In the genomic region with DNA sequence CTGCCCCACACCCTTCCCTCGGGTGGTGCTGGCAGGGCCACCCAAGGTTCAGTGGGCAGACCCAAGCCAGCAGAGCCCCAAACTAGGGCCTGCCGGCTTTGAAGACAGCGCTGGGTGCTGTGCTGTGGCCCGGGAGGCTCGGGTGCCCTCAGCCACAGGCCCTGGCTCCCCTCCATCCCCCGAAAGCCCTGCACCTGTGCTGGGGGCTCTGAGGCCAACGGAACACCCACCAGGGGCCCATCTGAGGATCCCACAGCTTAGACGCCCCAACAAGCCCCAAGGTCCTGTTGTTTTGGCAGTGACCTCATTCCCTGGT, we compare ENCODE assay signal across 9 cellular contexts. TPM values are rescaled to one million over a fixed set of nuclear protein-coding genes. Genes with fewer than 3 reads are reported as not detected.
DNase-seq lines count a peak whose midpoint lies in the region; ATAC-seq and TF ChIP-seq lines count a peak whose summit lies in the region.
"Had no signal": no experiment of that assay in that cellular context is flagged by ENCODE, and none has a peak within 500 bp of the region (broad histone marks: within the 10 kb centered on the region; RNA-seq: fewer than 3 reads in every experiment).

No MANE protein-coding gene starts in this region.

- no peaks in the 10 kb centered on the region for H3K9me3 Mint-ChIP-seq in activated T-helper 2 cell treated with anti-CD3 and anti-CD28 coated beads, Interferon-gamma antibody, Interleukin-2, Interleukin-4, amounts not matched to agents 10 μg/mL and 5 μg/mL and 100 μg/mL, durations not matched to agents 14 hours and 24 hours and 36 hours

- ATAC-seq in Right ventricle myocardium inferior: no peak
- peak in 1 of 4 donors; percentile 68 for ATAC-seq in right lobe of liver
- ATAC-seq in upper lobe of right lung: peak; percentile 1
- no peak for ATAC-seq in GM21390 (IDR thresholded peaks at IDR 0.05; ENCODE audit: unreplicated experiment)

- intact Hi-C loops in Right ventricle myocardium inferior (cut with DNase I) (loop anchor here (10.0 kb wide), 1 partner anchor 397 kb away; no protein-coding TSS in a partner anchor), right lobe of liver (cut with DNase I) (no loop called here), upper lobe of right lung (cut with DNase I) (no loop called here)
- intact Hi-C loops in activated T-helper 2 cell treated with anti-CD3 and anti-CD28 coated beads, Interferon-gamma antibody, Interleukin-2, Interleukin-4, amounts not matched to agents 10 μg/mL and 5 μg/mL and 100 μg/mL, durations not matched to agents 14 hours and 24 hours and 36 hours (cut with micrococcal nuclease): loop anchor here (5.0 kb wide), 1 partner anchor 110 kb away; a partner anchor contains a TSS

- 4% methylated on average over 4 of the region's 8 CpGs for WGBS in right lobe of liver (ENCODE audit: insufficient coverage, low coverage, low lambda C conversion rate, missing lambda C conversion rate)

- no peaks in the 10 kb centered on the region for H3K36me3 ChIP-seq in right atrium auricular region
- H3K36me3 ChIP-seq in right lobe of liver: no peaks in the 10 kb centered on the region
- H3K36me3 ChIP-seq in upper lobe of right lung: no peaks in the 10 kb centered on the region

- TF ChIP-seq CTCF in right atrium auricular region (IDR thresholded peaks at IDR 0.05) (no peak), right lobe of liver (IDR thresholded peaks at IDR 0.05) (no peak), upper lobe of right lung (IDR thresholded peaks at IDR 0.05) (no peak)

- peaks cover 0 to 8% of the 10 kb centered on the region in 2 donors for H3K4me1 ChIP-seq in right atrium auricular region
- peaks cover 2 to 49% (median 26%) of the 10 kb centered on the region in 4 donors for H3K4me1 ChIP-seq in right lobe of liver
- H3K4me1 ChIP-seq in upper lobe of right lung: peaks cover 61% of the 10 kb centered on the region

- peak overlapping the region; percentile 70 for H3K4me3 Mint-ChIP-seq in activated T-helper 2 cell treated with anti-CD3 and anti-CD28 coated beads, Interferon-gamma antibody, Interleukin-2, Interleukin-4, amounts not matched to agents 10 μg/mL and 5 μg/mL and 100 μg/mL, durations not matched to agents 14 hours and 24 hours and 36 hours (ENCODE audit: low read depth)

- no peak for TF ChIP-seq POLR2A in right lobe of liver (IDR thresholded peaks at IDR 0.05)

- H3K9me3 ChIP-seq in right atrium auricular region: no peaks in the 10 kb centered on the region
- H3K9me3 ChIP-seq in right lobe of liver: no peaks in the 10 kb centered on the region
- H3K9me3 ChIP-seq in upper lobe of right lung: no peaks in the 10 kb centered on the region

- H3K4me3 ChIP-seq in right atrium auricular region (no peak overlapping the region), right lobe of liver (no peak overlapping the region), upper lobe of right lung (no peak overlapping the region)

- DNase-seq in Right ventricle myocardium inferior (ENCODE audit: missing footprints) (peak; percentile 60), right atrium auricular region (ENCODE audit: low spot score) (no peak), right lobe of liver (peak; percentile 74 to 91 (median 89)), upper lobe of right lung (no peak), kidney glomerular epithelial cell (lab: John Stamatoyannopoulos, UW) (no peak), NCI-H526 (lab: John Stamatoyannopoulos, UW) (no peak)
- no peak for DNase-seq in activated T-helper 2 cell treated with anti-CD3 and anti-CD28 coated beads, Interferon-gamma antibody, Interleukin-2, Interleukin-4, amounts not matched to agents 10 μg/mL and 5 μg/mL and 100 μg/mL, durations not matched to agents 14 hours and 24 hours and 36 hours (ENCODE audit: low spot score)

- H3K27me3 Mint-ChIP-seq in activated T-helper 2 cell treated with anti-CD3 and anti-CD28 coated beads, Interferon-gamma antibody, Interleukin-2, Interleukin-4, amounts not matched to agents 10 μg/mL and 5 μg/mL and 100 μg/mL, durations not matched to agents 14 hours and 24 hours and 36 hours (ENCODE audit: low read depth): no peaks in the 10 kb centered on the region

- H3K27ac ChIP-seq in right atrium auricular region (peak overlapping the region in 1 of 2 donors; percentile 10), right lobe of liver (peak overlapping the region; percentile 92 to 97 (median 94)), upper lobe of right lung (peak overlapping the region; percentile 59)

- H3K27ac Mint-ChIP-seq in activated T-helper 2 cell treated with anti-CD3 and anti-CD28 coated beads, Interferon-gamma antibody, Interleukin-2, Interleukin-4, amounts not matched to agents 10 μg/mL and 5 μg/mL and 100 μg/mL, durations not matched to agents 14 hours and 24 hours and 36 hours: peak overlapping the region; percentile 70

- H3K27me3 ChIP-seq in right atrium auricular region (no peaks in the 10 kb centered on the region), right lobe of liver (no peaks in the 10 kb centered on the region), upper lobe of right lung (no peaks in the 10 kb centered on the region)

- H3K4me1 Mint-ChIP-seq in activated T-helper 2 cell treated with anti-CD3 and anti-CD28 coated beads, Interferon-gamma antibody, Interleukin-2, Interleukin-4, amounts not matched to agents 10 μg/mL and 5 μg/mL and 100 μg/mL, durations not matched to agents 14 hours and 24 hours and 36 hours (ENCODE audit: low read depth): peaks cover 56% of the 10 kb centered on the region

- H3K36me3 Mint-ChIP-seq in activated T-helper 2 cell treated with anti-CD3 and anti-CD28 coated beads, Interferon-gamma antibody, Interleukin-2, Interleukin-4, amounts not matched to agents 10 μg/mL and 5 μg/mL and 100 μg/mL, durations not matched to agents 14 hours and 24 hours and 36 hours (ENCODE audit: low read depth): peaks cover 28% of the 10 kb centered on the region

RNA-seq across cellular contexts. Expression of a gene that starts 8.6 kb away (rescaled TPM):
- total RNA-seq in Right ventricle myocardium inferior (36.7 TPM), right atrium auricular region (10 to 100 TPM; 16.7 to 63.6 TPM), right lobe of liver (10 to 100 TPM; 12.9 to 61.8 (median 36.6) TPM), upper lobe of right lung (370 TPM)
- 210 and 212 TPM in 2 replicates for total RNA-seq in activated T-helper 2 cell treated with anti-CD3 and anti-CD28 coated beads, Interferon-gamma antibody, Interleukin-2, Interleukin-4, amounts not matched to agents 10 μg/mL and 5 μg/mL and 100 μg/mL, durations not matched to agents 14 hours and 24 hours and 36 hours
- total RNA-seq: RPMI7951 had no signal

RNA-seq across cellular contexts. Expression of a gene that starts 27.7 kb away (rescaled TPM):
- total RNA-seq in Right ventricle myocardium inferior (66.5 TPM), right atrium auricular region (10 to 100 TPM; 15.9 to 18.8 TPM), right lobe of liver (10 to 100 TPM; 15.0 to 27.9 (median 17.1) TPM), upper lobe of right lung (22.8 TPM)
- total RNA-seq in activated T-helper 2 cell treated with anti-CD3 and anti-CD28 coated beads, Interferon-gamma antibody, Interleukin-2, Interleukin-4, amounts not matched to agents 10 μg/mL and 5 μg/mL and 100 μg/mL, durations not matched to agents 14 hours and 24 hours and 36 hours: 65.8 and 72.6 TPM in 2 replicates

RNA-seq across cellular contexts. Expression of a gene that starts 38.6 kb away (rescaled TPM):
- total RNA-seq in Right ventricle myocardium inferior (160 TPM), right atrium auricular region (100 to 1,000 TPM; 284 to 303 TPM), right lobe of liver (100 to 1,000 TPM in 3 of 6 experiments, 10 to 100 TPM in 3; 54.3 to 195 (median 140) TPM), upper lobe of right lung (244 TPM)
- 48.1 and 48.3 TPM in 2 replicates for total RNA-seq in activated T-helper 2 cell treated with anti-CD3 and anti-CD28 coated beads, Interferon-gamma antibody, Interleukin-2, Interleukin-4, amounts not matched to agents 10 μg/mL and 5 μg/mL and 100 μg/mL, durations not matched to agents 14 hours and 24 hours and 36 hours

Comparison
In these comparisons a context has a peak if more than half of its experiments do, and no peak if none do; other contexts are left out.
1. DNase-seq: peak in Right ventricle myocardium inferior (single experiment) and right lobe of liver (3 of 3); none in right atrium auricular region (single experiment), activated T-helper 2 cell treated with anti-CD3 and anti-CD28 coated beads, Interferon-gamma antibody, Interleukin-2, Interleukin-4, amounts not matched to agents 10 μg/mL and 5 μg/mL and 100 μg/mL, durations not matched to agents 14 hours and 24 hours and 36 hours (single experiment), upper lobe of right lung (single experiment), kidney glomerular epithelial cell (single experiment) and NCI-H526 (0 of 2).
2. intact Hi-C loops: an anchor here in Right ventricle myocardium inferior (10.0 kb wide) and activated T-helper 2 cell treated with anti-CD3 and anti-CD28 coated beads, Interferon-gamma antibody, Interleukin-2, Interleukin-4, amounts not matched to agents 10 μg/mL and 5 μg/mL and 100 μg/mL, durations not matched to agents 14 hours and 24 hours and 36 hours (5.0 kb wide); none called in right lobe of liver and upper lobe of right lung.